8 cellular contexts compared by ENCODE assay signal in genomic region chr15:90994059-90994416, GRCh38.
DNase-seq lines count a peak whose midpoint lies in the region; ATAC-seq lines count a peak whose summit lies in the region.

No MANE protein-coding gene starts in this region.

- H3K36me3 Mint-ChIP-seq in activated naive CD8-positive, alpha-beta T cell, result no peaks in the 10 kb centered on the region
- H3K36me3 Mint-ChIP-seq in stimulated activated memory B cell treated with anti-CD40 and anti-IgM and Interleukin-4, amounts not matched to agents 10 μg/mL and 1 μg/mL and 100 μg/mL, for 72 hours, result peaks cover 19% of the 10 kb centered on the region

- peak overlapping the region; percentile 95 for H3K27ac Mint-ChIP-seq in activated naive CD8-positive, alpha-beta T cell
- H3K27ac Mint-ChIP-seq in stimulated activated memory B cell treated with anti-CD40 and anti-IgM and Interleukin-4, amounts not matched to agents 10 μg/mL and 1 μg/mL and 100 μg/mL, for 72 hours, result peak overlapping the region; percentile 95

- H3K9me3 Mint-ChIP-seq in activated naive CD8-positive, alpha-beta T cell (ENCODE audit: low read depth), result no peaks in the 10 kb centered on the region
- H3K9me3 Mint-ChIP-seq in stimulated activated memory B cell treated with anti-CD40 and anti-IgM and Interleukin-4, amounts not matched to agents 10 μg/mL and 1 μg/mL and 100 μg/mL, for 72 hours, result no peaks in the 10 kb centered on the region

- no peaks in the 10 kb centered on the region for H3K27me3 Mint-ChIP-seq in activated naive CD8-positive, alpha-beta T cell
- no peaks in the 10 kb centered on the region for H3K27me3 Mint-ChIP-seq in stimulated activated memory B cell treated with anti-CD40 and anti-IgM and Interleukin-4, amounts not matched to agents 10 μg/mL and 1 μg/mL and 100 μg/mL, for 72 hours

- DNase-seq in COLO668 (lab: John Stamatoyannopoulos, UW; ENCODE audit: unreplicated experiment) (peak; percentile 44), NOMO-1 treated with DMSO at 0.1 percent for 48 hours (lab: John Stamatoyannopoulos, UW; ENCODE audit: unreplicated experiment) (no peak), Kasumi-1 (lab: John Stamatoyannopoulos, UW) (no peak)

- H3K27ac ChIP-seq in iPS-20b (ENCODE audit: low read length), result peak overlapping the region; percentile 25

- H3K4me1 Mint-ChIP-seq in activated naive CD8-positive, alpha-beta T cell (ENCODE audit: low read depth), result peaks cover 22% of the 10 kb centered on the region
- peaks cover 12% of the 10 kb centered on the region for H3K4me1 Mint-ChIP-seq in stimulated activated memory B cell treated with anti-CD40 and anti-IgM and Interleukin-4, amounts not matched to agents 10 μg/mL and 1 μg/mL and 100 μg/mL, for 72 hours

- H3K4me3 ChIP-seq in iPS-20b (ENCODE audit: low read length), result peak overlapping the region; percentile 94

- H3K9ac ChIP-seq in iPS-20b (ENCODE audit: low read depth, low read length), result peak overlapping the region; percentile 97

- peaks cover 5% of the 10 kb centered on the region for H3K4me1 ChIP-seq in iPS-20b (ENCODE audit: insufficient read depth, low read length)

- H3K9me3 ChIP-seq in iPS-20b (ENCODE audit: insufficient read depth, low read depth, low read length), result no peaks in the 10 kb centered on the region

- H3K27me3 ChIP-seq in iPS-20b (ENCODE audit: insufficient read depth, low read length), result no peaks in the 10 kb centered on the region

- ATAC-seq in GM19463 (IDR thresholded peaks at IDR 0.05; ENCODE audit: unreplicated experiment), result peak; percentile 5
- peak; percentile 2 for ATAC-seq in HG03520 (IDR thresholded peaks at IDR 0.05; ENCODE audit: unreplicated experiment)
- ATAC-seq in stimulated activated memory B cell treated with anti-CD40 and anti-IgM and Interleukin-4, amounts not matched to agents 10 μg/mL and 1 μg/mL and 100 μg/mL, for 72 hours, result peak; percentile 52

- peaks cover 21% of the 10 kb centered on the region for H3K36me3 ChIP-seq in iPS-20b (ENCODE audit: insufficient read depth, low read depth, low read length)

- H3K4me3 Mint-ChIP-seq in activated naive CD8-positive, alpha-beta T cell, result peak overlapping the region; percentile 99
- H3K4me3 Mint-ChIP-seq in stimulated activated memory B cell treated with anti-CD40 and anti-IgM and Interleukin-4, amounts not matched to agents 10 μg/mL and 1 μg/mL and 100 μg/mL, for 72 hours, result peak overlapping the region; percentile 100

Comparison
In these comparisons a context has a peak if more than half of its experiments do, and no peak if none do; other contexts are left out.
1. ATAC-seq: peak in every context shown above with its lines; median percentile 52 in stimulated activated memory B cell treated with anti-CD40 and anti-IgM and Interleukin-4, amounts not matched to agents 10 μg/mL and 1 μg/mL and 100 μg/mL, for 72 hours; 5 in GM19463; 2 in HG03520.